Comparison of ENCODE assay signal across 3 cellular contexts in the genomic region with DNA sequence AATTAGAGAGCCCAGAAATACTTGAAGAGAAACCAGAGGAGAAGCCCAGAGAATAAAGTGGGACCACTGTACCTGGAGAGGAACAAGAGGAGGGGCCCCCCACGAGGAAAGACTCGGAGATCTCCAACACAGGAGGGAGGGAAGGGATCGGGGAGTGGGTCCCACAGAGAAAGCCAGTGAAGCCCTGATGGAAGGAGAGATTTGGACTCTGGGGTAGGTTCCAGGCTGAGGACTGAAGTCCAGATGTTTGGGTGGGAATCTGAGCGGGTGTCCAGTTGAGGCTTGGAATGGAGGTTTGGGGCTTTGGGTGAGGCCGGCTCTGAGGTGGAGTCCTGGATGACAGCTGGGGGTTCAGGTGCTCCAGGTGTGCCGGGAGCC.
TF ChIP-seq lines count a peak whose summit lies in the region.

No MANE protein-coding gene starts in this region.

TF ChIP-seq in A549, 52 proteins besides CTCF, POLR2A, EP300 and RAD21:
- no peak for TF ChIP-seq ZC3H11A (IDR thresholded peaks at IDR 0.05)
- TF ChIP-seq CHD4 (IDR thresholded peaks at IDR 0.05; ENCODE audit: borderline replicate concordance), result no peak
- no peak for TF ChIP-seq ZSCAN20 (CRISPR knock-in tag; IDR thresholded peaks at IDR 0.05)
- TF ChIP-seq ZNF302 (CRISPR knock-in tag; IDR thresholded peaks at IDR 0.05), result no peak
- no peak for TF ChIP-seq FOXS1 (CRISPR knock-in tag; IDR thresholded peaks at IDR 0.05)
- no peak for TF ChIP-seq HES2 (IDR thresholded peaks at IDR 0.05)
- TF ChIP-seq E2F6 (IDR thresholded peaks at IDR 0.05; ENCODE audit: borderline replicate concordance, low read depth), result no peak
- TF ChIP-seq EHMT2 (IDR thresholded peaks at IDR 0.05; ENCODE audit: low read depth), result no peak
- TF ChIP-seq RCOR1 (IDR thresholded peaks at IDR 0.05; ENCODE audit: low read depth, low read length), result no peak
- no peak for TF ChIP-seq HOXB5 (CRISPR knock-in tag; IDR thresholded peaks at IDR 0.05)
- no peak for TF ChIP-seq ATOH8 (CRISPR knock-in tag; IDR thresholded peaks at IDR 0.05; ENCODE audit: low read depth)
- TF ChIP-seq POLR2AphosphoS2 (conservative IDR thresholded peaks at IDR 0.05; ENCODE audit: low read length), result no peak
- no peak for TF ChIP-seq MAZ (IDR thresholded peaks at IDR 0.05; ENCODE audit: borderline replicate concordance, low read depth, low read length)
- TF ChIP-seq RNF2 (IDR thresholded peaks at IDR 0.05; ENCODE audit: borderline replicate concordance, low read depth), result no peak
- no peak for TF ChIP-seq PBX3 (IDR thresholded peaks at IDR 0.05)
- TF ChIP-seq KDM5A (IDR thresholded peaks at IDR 0.05), result no peak
- no peak for TF ChIP-seq BHLHE40 (IDR thresholded peaks at IDR 0.05; ENCODE audit: low read depth, low read length)
- TF ChIP-seq CHD2 (IDR thresholded peaks at IDR 0.05; ENCODE audit: low read length, partially characterized antibody), result no peak
- TF ChIP-seq KDM1A (IDR thresholded peaks at IDR 0.05; ENCODE audit: low read depth), result no peak
- TF ChIP-seq HOXB13 (CRISPR knock-in tag; IDR thresholded peaks at IDR 0.05; ENCODE audit: low read depth), result no peak

TF ChIP-seq in K562, 482 proteins besides CTCF, POLR2A, EP300 and RAD21:
- TF ChIP-seq ZNF146 (CRISPR knock-in tag; IDR thresholded peaks at IDR 0.05; ENCODE audit: unreplicated experiment) (no peak), SMC3 (conservative IDR thresholded peaks at IDR 0.05; ENCODE audit: insufficient read depth, low read depth, low read length) (no peak), SP1 (CRISPR knock-in tag; IDR thresholded peaks at IDR 0.05) (no peak), HSF4 (CRISPR knock-in tag; IDR thresholded peaks at IDR 0.05; ENCODE audit: borderline replicate concordance) (no peak), HNRNPUL1 (IDR thresholded peaks at IDR 0.05; ENCODE audit: low read length) (no peak), SRSF7 (optimal IDR thresholded peaks at IDR 0.05; ENCODE audit: low read depth, low read length) (no peak), POLR3A (IDR thresholded peaks at IDR 0.05; ENCODE audit: borderline replicate concordance, extremely low read depth, insufficient read depth, insufficient read length) (no peak)
- TF ChIP-seq, protein P1, sequence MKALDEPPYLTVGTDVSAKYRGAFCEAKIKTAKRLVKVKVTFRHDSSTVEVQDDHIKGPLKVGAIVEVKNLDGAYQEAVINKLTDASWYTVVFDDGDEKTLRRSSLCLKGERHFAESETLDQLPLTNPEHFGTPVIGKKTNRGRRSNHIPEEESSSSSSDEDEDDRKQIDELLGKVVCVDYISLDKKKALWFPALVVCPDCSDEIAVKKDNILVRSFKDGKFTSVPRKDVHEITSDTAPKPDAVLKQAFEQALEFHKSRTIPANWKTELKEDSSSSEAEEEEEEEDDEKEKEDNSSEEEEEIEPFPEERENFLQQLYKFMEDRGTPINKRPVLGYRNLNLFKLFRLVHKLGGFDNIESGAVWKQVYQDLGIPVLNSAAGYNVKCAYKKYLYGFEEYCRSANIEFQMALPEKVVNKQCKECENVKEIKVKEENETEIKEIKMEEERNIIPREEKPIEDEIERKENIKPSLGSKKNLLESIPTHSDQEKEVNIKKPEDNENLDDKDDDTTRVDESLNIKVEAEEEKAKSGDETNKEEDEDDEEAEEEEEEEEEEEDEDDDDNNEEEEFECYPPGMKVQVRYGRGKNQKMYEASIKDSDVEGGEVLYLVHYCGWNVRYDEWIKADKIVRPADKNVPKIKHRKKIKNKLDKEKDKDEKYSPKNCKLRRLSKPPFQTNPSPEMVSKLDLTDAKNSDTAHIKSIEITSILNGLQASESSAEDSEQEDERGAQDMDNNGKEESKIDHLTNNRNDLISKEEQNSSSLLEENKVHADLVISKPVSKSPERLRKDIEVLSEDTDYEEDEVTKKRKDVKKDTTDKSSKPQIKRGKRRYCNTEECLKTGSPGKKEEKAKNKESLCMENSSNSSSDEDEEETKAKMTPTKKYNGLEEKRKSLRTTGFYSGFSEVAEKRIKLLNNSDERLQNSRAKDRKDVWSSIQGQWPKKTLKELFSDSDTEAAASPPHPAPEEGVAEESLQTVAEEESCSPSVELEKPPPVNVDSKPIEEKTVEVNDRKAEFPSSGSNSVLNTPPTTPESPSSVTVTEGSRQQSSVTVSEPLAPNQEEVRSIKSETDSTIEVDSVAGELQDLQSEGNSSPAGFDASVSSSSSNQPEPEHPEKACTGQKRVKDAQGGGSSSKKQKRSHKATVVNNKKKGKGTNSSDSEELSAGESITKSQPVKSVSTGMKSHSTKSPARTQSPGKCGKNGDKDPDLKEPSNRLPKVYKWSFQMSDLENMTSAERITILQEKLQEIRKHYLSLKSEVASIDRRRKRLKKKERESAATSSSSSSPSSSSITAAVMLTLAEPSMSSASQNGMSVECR (CRISPR knock-in tag; IDR thresholded peaks at IDR 0.05), result no peak
- TF ChIP-seq, protein P2, sequence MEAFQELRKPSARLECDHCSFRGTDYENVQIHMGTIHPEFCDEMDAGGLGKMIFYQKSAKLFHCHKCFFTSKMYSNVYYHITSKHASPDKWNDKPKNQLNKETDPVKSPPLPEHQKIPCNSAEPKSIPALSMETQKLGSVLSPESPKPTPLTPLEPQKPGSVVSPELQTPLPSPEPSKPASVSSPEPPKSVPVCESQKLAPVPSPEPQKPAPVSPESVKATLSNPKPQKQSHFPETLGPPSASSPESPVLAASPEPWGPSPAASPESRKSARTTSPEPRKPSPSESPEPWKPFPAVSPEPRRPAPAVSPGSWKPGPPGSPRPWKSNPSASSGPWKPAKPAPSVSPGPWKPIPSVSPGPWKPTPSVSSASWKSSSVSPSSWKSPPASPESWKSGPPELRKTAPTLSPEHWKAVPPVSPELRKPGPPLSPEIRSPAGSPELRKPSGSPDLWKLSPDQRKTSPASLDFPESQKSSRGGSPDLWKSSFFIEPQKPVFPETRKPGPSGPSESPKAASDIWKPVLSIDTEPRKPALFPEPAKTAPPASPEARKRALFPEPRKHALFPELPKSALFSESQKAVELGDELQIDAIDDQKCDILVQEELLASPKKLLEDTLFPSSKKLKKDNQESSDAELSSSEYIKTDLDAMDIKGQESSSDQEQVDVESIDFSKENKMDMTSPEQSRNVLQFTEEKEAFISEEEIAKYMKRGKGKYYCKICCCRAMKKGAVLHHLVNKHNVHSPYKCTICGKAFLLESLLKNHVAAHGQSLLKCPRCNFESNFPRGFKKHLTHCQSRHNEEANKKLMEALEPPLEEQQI (IDR thresholded peaks at IDR 0.05), result no peak

TF ChIP-seq in liver, 16 proteins besides CTCF, POLR2A, EP300 and RAD21:
- TF ChIP-seq, protein P3, sequence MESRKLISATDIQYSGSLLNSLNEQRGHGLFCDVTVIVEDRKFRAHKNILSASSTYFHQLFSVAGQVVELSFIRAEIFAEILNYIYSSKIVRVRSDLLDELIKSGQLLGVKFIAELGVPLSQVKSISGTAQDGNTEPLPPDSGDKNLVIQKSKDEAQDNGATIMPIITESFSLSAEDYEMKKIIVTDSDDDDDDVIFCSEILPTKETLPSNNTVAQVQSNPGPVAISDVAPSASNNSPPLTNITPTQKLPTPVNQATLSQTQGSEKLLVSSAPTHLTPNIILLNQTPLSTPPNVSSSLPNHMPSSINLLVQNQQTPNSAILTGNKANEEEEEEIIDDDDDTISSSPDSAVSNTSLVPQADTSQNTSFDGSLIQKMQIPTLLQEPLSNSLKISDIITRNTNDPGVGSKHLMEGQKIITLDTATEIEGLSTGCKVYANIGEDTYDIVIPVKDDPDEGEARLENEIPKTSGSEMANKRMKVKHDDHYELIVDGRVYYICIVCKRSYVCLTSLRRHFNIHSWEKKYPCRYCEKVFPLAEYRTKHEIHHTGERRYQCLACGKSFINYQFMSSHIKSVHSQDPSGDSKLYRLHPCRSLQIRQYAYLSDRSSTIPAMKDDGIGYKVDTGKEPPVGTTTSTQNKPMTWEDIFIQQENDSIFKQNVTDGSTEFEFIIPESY (IDR thresholded peaks at IDR 0.05), result no peak
